ENCODE assay signal across 8 cellular contexts in the genomic region with DNA sequence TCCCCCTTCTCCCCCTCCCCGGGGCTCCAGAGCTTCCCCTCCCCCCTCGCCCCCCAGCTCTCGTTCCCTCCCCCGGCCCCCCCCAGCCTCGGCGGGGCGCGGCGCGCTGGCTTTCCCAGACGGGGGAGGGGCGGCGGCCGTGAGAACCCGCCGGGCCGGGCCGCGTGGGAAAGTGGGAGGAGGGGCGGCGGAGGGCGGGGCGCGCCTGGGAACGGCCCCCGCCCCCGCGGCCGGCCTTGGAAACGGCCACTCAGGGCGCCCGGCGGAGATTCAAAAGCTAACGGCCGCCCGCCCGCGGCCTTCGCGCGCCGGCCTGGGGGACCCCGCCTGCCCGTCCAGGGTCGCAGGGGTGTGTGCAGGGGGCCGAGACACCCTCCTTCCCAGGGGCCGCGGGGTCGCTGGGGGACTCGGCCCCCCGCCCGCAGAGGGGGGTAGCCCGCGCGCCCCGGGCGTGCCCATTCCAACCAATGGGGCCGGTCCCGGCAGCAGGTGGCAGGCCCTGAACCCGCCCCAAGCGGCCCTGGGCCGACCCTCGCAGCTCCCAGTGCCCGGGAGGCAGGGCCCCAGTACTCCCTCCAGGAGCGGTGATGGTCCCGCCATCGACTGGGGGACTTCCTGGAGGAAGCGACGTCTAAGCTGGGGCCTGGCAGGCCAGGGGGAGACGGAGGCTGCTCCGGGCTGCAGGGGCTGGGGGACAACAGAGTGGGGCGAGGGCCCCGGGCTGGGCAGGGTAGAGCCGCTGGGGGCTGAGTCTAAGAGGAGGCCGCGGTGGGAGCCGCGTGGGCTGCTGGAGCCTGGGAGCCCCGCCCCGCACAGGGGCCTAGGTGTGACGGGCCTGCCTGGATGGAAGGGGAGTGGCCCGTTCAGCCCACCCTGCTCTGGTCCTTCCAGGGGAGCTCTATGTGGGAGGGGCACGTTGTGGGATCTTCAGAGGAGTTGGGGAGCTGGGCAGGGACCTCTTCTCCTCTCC. TPM values are rescaled to one million over a fixed set of nuclear protein-coding genes. Genes with fewer than 3 reads are reported as not detected.
DNase-seq lines count a peak whose midpoint lies in the region; TF ChIP-seq lines count a peak whose summit lies in the region.

No MANE protein-coding gene starts in this region.

- H2AFZ ChIP-seq in OCI-LY1 (ENCODE audit: low read length) (no peak overlapping the region), neural cell (ENCODE audit: low read depth, low read length) (no peak overlapping the region)

- peaks cover 3% of the 10 kb centered on the region for H3K27me3 Mint-ChIP-seq in activated CD4-positive, alpha-beta T cell treated with anti-CD3 and anti-CD28 coated beads, Interleukin-2, amount 10 ng/mL, durations not matched to agents 24 days and 14 days
- H3K27me3 Mint-ChIP-seq in endodermal cell (ENCODE audit: insufficient read depth) = no peaks in the 10 kb centered on the region

- H3K36me3 Mint-ChIP-seq in activated CD4-positive, alpha-beta T cell treated with anti-CD3 and anti-CD28 coated beads, Interleukin-2, amount 10 ng/mL, durations not matched to agents 24 days and 14 days (ENCODE audit: low read depth) = no peaks in the 10 kb centered on the region
- no peaks in the 10 kb centered on the region for H3K36me3 Mint-ChIP-seq in endodermal cell (ENCODE audit: low read depth)

- no peak overlapping the region for H3K27ac Mint-ChIP-seq in activated CD4-positive, alpha-beta T cell treated with anti-CD3 and anti-CD28 coated beads, Interleukin-2, amount 10 ng/mL, durations not matched to agents 24 days and 14 days
- H3K27ac Mint-ChIP-seq in endodermal cell = no peak overlapping the region

- H3K4me3 ChIP-seq in OCI-LY1 (ENCODE audit: low read depth, low read length, poor library complexity, severe bottlenecking) (no peak overlapping the region), endodermal cell (ENCODE audit: low read length) (no peak overlapping the region), neural cell (ENCODE audit: low read length) (peak overlapping the region; percentile 13)

- peak; percentile 69 for DNase-seq in activated CD4-positive, alpha-beta T cell treated with anti-CD3 and anti-CD28 coated beads, Interleukin-2, amount 10 ng/mL, durations not matched to agents 24 days and 14 days
- DNase-seq in activated CD4-positive, alpha-beta T cell treated with anti-CD3 and anti-CD28 coated beads, Interleukin-2, amount 50 U/mL, for 4 hours = no peak
- peak; percentile 88 for DNase-seq in endodermal cell
- DNase-seq in occipital lobe (lab: John Stamatoyannopoulos, UW) = no peak
- no peak for DNase-seq in middle frontal gyrus (ENCODE audit: extremely low spot score, low spot score)
- DNase-seq in NCI-H345 treated with DMSO at 0.1 percent for 48 hours (lab: John Stamatoyannopoulos, UW; ENCODE audit: unreplicated experiment) = no peak

- H3K4me1 ChIP-seq in OCI-LY1 (ENCODE audit: insufficient read depth, low read length, severe bottlenecking) (peaks cover 6% of the 10 kb centered on the region), endodermal cell (ENCODE audit: control insufficient read depth, insufficient read depth, low read length) (peaks cover 5% of the 10 kb centered on the region)

- TF ChIP-seq CTCF in OCI-LY1 (IDR thresholded peaks at IDR 0.05; ENCODE audit: low read length) = no peak
- TF ChIP-seq CTCF in endodermal cell (conservative IDR thresholded peaks at IDR 0.05) = no peak
- no peak for TF ChIP-seq CTCF in neural cell (IDR thresholded peaks at IDR 0.05; ENCODE audit: poor library complexity, severe bottlenecking)

- no peak overlapping the region for H3K4me3 Mint-ChIP-seq in activated CD4-positive, alpha-beta T cell treated with anti-CD3 and anti-CD28 coated beads, Interleukin-2, amount 10 ng/mL, durations not matched to agents 24 days and 14 days
- H3K4me3 Mint-ChIP-seq in endodermal cell = no peak overlapping the region

- H3K36me3 ChIP-seq in OCI-LY1 (ENCODE audit: insufficient read depth, low read length) (no peaks in the 10 kb centered on the region), endodermal cell (ENCODE audit: control insufficient read depth, insufficient read depth, low read length) (no peaks in the 10 kb centered on the region), neural cell (ENCODE audit: insufficient read depth, low read length) (no peaks in the 10 kb centered on the region)

- H3K27me3 ChIP-seq in OCI-LY1 (ENCODE audit: insufficient read depth, low read length) (0 out of 2 replicates have a peak, but pooled peaks cover 5% of the 10 kb centered on the region), endodermal cell (ENCODE audit: control insufficient read depth, insufficient read depth, low read length, poor library complexity, severe bottlenecking) (no peaks in the 10 kb centered on the region), neural cell (ENCODE audit: insufficient read depth, low read depth, low read length) (no peaks in the 10 kb centered on the region)

- H3K4me1 Mint-ChIP-seq in activated CD4-positive, alpha-beta T cell treated with anti-CD3 and anti-CD28 coated beads, Interleukin-2, amount 10 ng/mL, durations not matched to agents 24 days and 14 days = peaks cover 4% of the 10 kb centered on the region
- peaks cover 2% of the 10 kb centered on the region for H3K4me1 Mint-ChIP-seq in endodermal cell

- TF ChIP-seq RAD21 in neural cell (conservative IDR thresholded peaks at IDR 0.05) = no peak

- H3K79me2 ChIP-seq in OCI-LY1 (ENCODE audit: insufficient read depth, low read length) (no peaks in the 10 kb centered on the region), neural cell (replicated peaks; ENCODE audit: insufficient read depth, low read length) (no peaks in the 10 kb centered on the region)

- H3K9me2 ChIP-seq in OCI-LY1 (ENCODE audit: low read depth, low read length) = no peaks in the 10 kb centered on the region
- no peaks in the 10 kb centered on the region for H3K9me2 ChIP-seq in neural cell (ENCODE audit: insufficient read depth, low read length)

- no peak for TF ChIP-seq EP300 in neural cell (conservative IDR thresholded peaks at IDR 0.05; ENCODE audit: poor library complexity, severe bottlenecking)

- H3F3A ChIP-seq in OCI-LY1 (ENCODE audit: insufficient read depth, low read length) (no peaks in the 10 kb centered on the region), neural cell (ENCODE audit: insufficient read depth, low read length, poor library complexity, severe bottlenecking) (no peaks in the 10 kb centered on the region)

- intact Hi-C loops in activated CD4-positive, alpha-beta T cell treated with anti-CD3 and anti-CD28 coated beads, Interleukin-2, amount 10 ng/mL, durations not matched to agents 24 days and 14 days (cut with micrococcal nuclease) = no loop called here

- WGBS in endodermal cell (ENCODE audit: insufficient coverage in 1 of 2, insufficient read length in 1 of 2), 2 experiments = 6 to 25% methylated on average over 9 to 79 of the region's 83 CpGs

- peak overlapping the region; percentile 18; the same call in 1 of the 2 replicates for H3K4me2 ChIP-seq in OCI-LY1 (ENCODE audit: low read length)
- no peak overlapping the region for H3K4me2 ChIP-seq in neural cell (ENCODE audit: low read length)

- no peaks in the 10 kb centered on the region for H4K20me1 ChIP-seq in OCI-LY1 (ENCODE audit: insufficient read depth, low read length)
- H4K20me1 ChIP-seq in neural cell (ENCODE audit: insufficient read depth) = no peaks in the 10 kb centered on the region

- H3K9ac ChIP-seq in OCI-LY1 (ENCODE audit: low read length) (no peak overlapping the region), endodermal cell (ENCODE audit: extremely low read depth, low read length, poor library complexity, severe bottlenecking) (no peak overlapping the region), neural cell (ENCODE audit: low read length) (no peak overlapping the region)

- H3K9me3 ChIP-seq in OCI-LY1 (ENCODE audit: low read length) = no peaks in the 10 kb centered on the region
- no peaks in the 10 kb centered on the region for H3K9me3 ChIP-seq in endodermal cell (ENCODE audit: control insufficient read depth, low read length)
- no peaks in the 10 kb centered on the region for H3K9me3 ChIP-seq in neural cell (ENCODE audit: low read length)

- no peaks in the 10 kb centered on the region for H3K9me3 Mint-ChIP-seq in activated CD4-positive, alpha-beta T cell treated with anti-CD3 and anti-CD28 coated beads, Interleukin-2, amount 10 ng/mL, durations not matched to agents 24 days and 14 days
- no peaks in the 10 kb centered on the region for H3K9me3 Mint-ChIP-seq in endodermal cell

- H3K27ac ChIP-seq in OCI-LY1 (ENCODE audit: low read depth, low read length, poor library complexity, severe bottlenecking) = no peak overlapping the region
- H3K27ac ChIP-seq in endodermal cell (ENCODE audit: low read depth, low read length) = peak overlapping the region; percentile 90
- H3K27ac ChIP-seq in neural cell (ENCODE audit: low read length) = no peak overlapping the region

TF ChIP-seq in neural cell, 6 proteins besides CTCF, POLR2A, EP300 and RAD21 (continues in another document):
- TF ChIP-seq TAF1 (IDR thresholded peaks at IDR 0.05; ENCODE audit: low read depth) (no peak), MXI1 (conservative IDR thresholded peaks at IDR 0.05; ENCODE audit: poor library complexity, severe bottlenecking) (no peak), POLR2AphosphoS5 (IDR thresholded peaks at IDR 0.05) (no peak), EZH2 (IDR thresholded peaks at IDR 0.05; ENCODE audit: borderline replicate concordance, insufficient read depth, low read length, poor library complexity, severe bottlenecking) (no peak), SMC3 (conservative IDR thresholded peaks at IDR 0.05; ENCODE audit: poor library complexity) (no peak)

RNA-seq across cellular contexts. Expression of a gene that starts 14.2 kb away (rescaled TPM):
- total RNA-seq in activated CD4-positive, alpha-beta T cell treated with anti-CD3 and anti-CD28 coated beads, Interleukin-2, amount 10 ng/mL, durations not matched to agents 24 days and 14 days = 12.9 and 13.4 TPM in 2 replicates
- total RNA-seq in endodermal cell (10 to 100 TPM; 12.1 to 12.9 TPM), occipital lobe (3.6 TPM)
- 59.0 TPM for polyA plus RNA-seq in endodermal cell (2013, experiment 1 of 2)
- 52.6 TPM for polyA plus RNA-seq in endodermal cell (2013, experiment 2 of 2)
- polyA plus RNA-seq in neural cell = 1.4 and 2.3 TPM in 2 replicates
- polyA minus RNA-seq in neural cell = 2.8 and 4.1 TPM in 2 replicates

RNA-seq across cellular contexts. Expression of a gene that starts 38.8 kb away (rescaled TPM):
- total RNA-seq in activated CD4-positive, alpha-beta T cell treated with anti-CD3 and anti-CD28 coated beads, Interleukin-2, amount 10 ng/mL, durations not matched to agents 24 days and 14 days = 10.3 and 11.4 TPM in 2 replicates
- total RNA-seq in endodermal cell (10 to 100 TPM; 14.2 to 18.9 TPM), occipital lobe (0.31 TPM)
- 4.6 TPM for polyA plus RNA-seq in endodermal cell (2013, experiment 1 of 2)
- polyA plus RNA-seq in endodermal cell (2013, experiment 2 of 2) = 5.1 TPM
- 0.50 and 0.70 TPM in 2 replicates for polyA plus RNA-seq in neural cell
- 0.93 and 1.2 TPM in 2 replicates for polyA minus RNA-seq in neural cell

Comparison
In these comparisons a context has a peak if more than half of its experiments do, and no peak if none do; other contexts are left out.
1. DNase-seq: peak in activated CD4-positive, alpha-beta T cell treated with anti-CD3 and anti-CD28 coated beads, Interleukin-2, amount 10 ng/mL, durations not matched to agents 24 days and 14 days (single experiment) and endodermal cell (single experiment); none in activated CD4-positive, alpha-beta T cell treated with anti-CD3 and anti-CD28 coated beads, Interleukin-2, amount 50 U/mL, for 4 hours (0 of 2), occipital lobe (single experiment), middle frontal gyrus (single experiment) and NCI-H345 treated with DMSO at 0.1 percent for 48 hours (single experiment).